ENCODE assay signal across 15 cellular contexts in the genomic region with DNA sequence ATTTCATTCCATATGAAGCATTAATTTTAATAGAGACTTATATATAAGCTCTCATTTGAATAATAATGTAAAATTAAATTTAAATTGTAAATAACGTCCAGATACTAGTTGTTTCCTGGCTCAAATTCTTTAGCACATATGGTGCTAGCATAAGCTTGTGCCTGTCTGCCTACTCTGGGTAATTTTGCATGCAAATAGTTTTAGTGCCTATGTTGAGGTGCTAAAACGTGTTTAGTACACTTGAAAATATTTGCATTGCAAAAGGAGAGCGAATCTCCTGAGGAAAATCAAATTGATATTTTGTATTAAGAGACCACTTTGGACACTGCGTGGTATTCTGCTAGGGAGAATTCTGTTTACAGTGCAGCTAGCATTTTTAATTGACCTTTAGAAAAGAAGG.
DNase-seq lines count a peak whose midpoint lies in the region; ATAC-seq and TF ChIP-seq lines count a peak whose summit lies in the region.
"Had no signal": no experiment of that assay in that cellular context is flagged by ENCODE, and none has a peak within 500 bp of the region (broad histone marks: within the 10 kb centered on the region; RNA-seq: fewer than 3 reads in every experiment).

No MANE protein-coding gene starts in this region.

- in situ Hi-C loops in G401 (cut with HindIII; ENCODE audit: low sequenced_read_pairs), result no loop called here

- peak; percentile 85 for DNase-seq in DMS 273 (lab: John Stamatoyannopoulos, UW; ENCODE audit: unreplicated experiment)
- peak; percentile 68 for DNase-seq in G401 (ENCODE audit: low spot score)
- DNase-seq in NCI-H526 treated with DMSO at 0.1 percent for 48 hours (lab: John Stamatoyannopoulos, UW), result peak; percentile 63
- no peak for DNase-seq in endothelial cell (ENCODE audit: low spot score)
- DNase-seq in GM10248 (ENCODE audit: extremely low spot score), result no peak
- DNase-seq in activated naive CD4-positive, alpha-beta T cell treated with anti-CD3 and anti-CD28 coated beads, Interleukin-2, amount 50 U/mL, for 72 hours (ENCODE audit: low spot score in 2 of 2), result no peak
- DNase-seq: GM23248, NCI-H1436 treated with DMSO at 0.1 percent for 48 hours, NCI-H2227 treated with DMSO at 0.1 percent for 48 hours, NCI-H774, Peyer's patch had no signal

- POLR2A ChIA-PET in GM10248 (lab: Yijun Ruan, JAX), result no interaction called here

- H3K27ac Mint-ChIP-seq in endothelial cell (ENCODE audit: unreplicated experiment), result peak overlapping the region; percentile 45
- H3K27ac Mint-ChIP-seq in activated naive CD4-positive, alpha-beta T cell treated with anti-CD3 and anti-CD28 coated beads, Interleukin-2, amount 50 U/mL, for 72 hours, result no peak overlapping the region

- H3K27me3 Mint-ChIP-seq in endothelial cell (ENCODE audit: unreplicated experiment), result peaks cover 6% of the 10 kb centered on the region

- ATAC-seq in GM21367 (IDR thresholded peaks at IDR 0.05; ENCODE audit: unreplicated experiment), result no peak
- no peak for ATAC-seq in GM21360 (IDR thresholded peaks at IDR 0.05; ENCODE audit: unreplicated experiment)
- no peak for ATAC-seq in activated naive CD4-positive, alpha-beta T cell treated with anti-CD3 and anti-CD28 coated beads, Interleukin-2, amount 50 U/mL, for 72 hours
- ATAC-seq: K562, Right ventricle myocardium inferior had no signal

- no peak overlapping the region for H3K4me3 Mint-ChIP-seq in endothelial cell (ENCODE audit: unreplicated experiment)

- H3K36me3 Mint-ChIP-seq in endothelial cell (ENCODE audit: low read depth, unreplicated experiment), result no peaks in the 10 kb centered on the region
- H3K36me3 Mint-ChIP-seq in activated naive CD4-positive, alpha-beta T cell treated with anti-CD3 and anti-CD28 coated beads, Interleukin-2, amount 50 U/mL, for 72 hours, result no peaks in the 10 kb centered on the region

- TF ChIP-seq CTCF in endothelial cell (IDR thresholded peaks at IDR 0.05; ENCODE audit: unreplicated experiment) (no peak), GM10248 (IDR thresholded peaks at IDR 0.05; ENCODE audit: control extremely low read depth, extremely low read depth, low read depth, missing control alignments) (no peak)

- no peaks in the 10 kb centered on the region for H3K9me3 Mint-ChIP-seq in endothelial cell (ENCODE audit: unreplicated experiment)
- H3K9me3 Mint-ChIP-seq in activated naive CD4-positive, alpha-beta T cell treated with anti-CD3 and anti-CD28 coated beads, Interleukin-2, amount 50 U/mL, for 72 hours, result no peaks in the 10 kb centered on the region

- H3K4me1 Mint-ChIP-seq in endothelial cell (ENCODE audit: unreplicated experiment), result peaks cover 46% of the 10 kb centered on the region

- CTCF ChIA-PET in GM10248 (lab: Yijun Ruan, JAX), result interaction anchor here (1.5 to 5.0 kb wide), 8 partner anchors 9 to 1340 kb away, joined by 3 to 127 read pairs (median 13); no protein-coding TSS in a partner anchor

Comparison
In these comparisons a context has a peak if more than half of its experiments do, and no peak if none do; other contexts are left out.
1. DNase-seq: peak in DMS 273 (single experiment), G401 (single experiment) and NCI-H526 treated with DMSO at 0.1 percent for 48 hours (single experiment); none in endothelial cell (single experiment), GM10248 (single experiment) and activated naive CD4-positive, alpha-beta T cell treated with anti-CD3 and anti-CD28 coated beads, Interleukin-2, amount 50 U/mL, for 72 hours (0 of 2).